ENCODE assay signal across 22 cellular contexts in genomic region chr5:61004448-61004847, GRCh38.
"Had no signal": no experiment of that assay in that cellular context is flagged by ENCODE, and none has a peak within 500 bp of the region (broad histone marks: within the 10 kb centered on the region; RNA-seq: fewer than 3 reads in every experiment).

No MANE protein-coding gene starts in this region.

- H3K4me2 ChIP-seq: neural progenitor cell had no signal

- H3K27ac ChIP-seq: foreskin keratinocyte, neural progenitor cell, pancreas, suprapubic skin, tibial nerve, upper lobe of right lung, vagina had no signal

- ATAC-seq: esophagus mucosa; foreskin keratinocyte; left colon; left ventricle myocardium superior; natural killer cell treated with Interleukin-12 subunit alpha and Interleukin-12 subunit beta and Interleukin-15 and Interleukin-18, amount 100 ng/mL, for 72 hours; pancreas; right cardiac atrium; upper lobe of right lung had no signal

- H3K9ac ChIP-seq: neural progenitor cell had no signal

- H3K4me3 ChIP-seq: lung, neural progenitor cell, pancreas, suprapubic skin, tibial nerve, upper lobe of right lung, vagina had no signal

- H3K4me1 ChIP-seq: neural progenitor cell, suprapubic skin, tibial nerve, upper lobe of right lung, vagina had no signal

- H3K27me3 ChIP-seq: foreskin keratinocyte, neural progenitor cell, pancreas, suprapubic skin, tibial nerve, upper lobe of right lung, vagina had no signal

- H2AFZ ChIP-seq: neural progenitor cell had no signal

- H3K9me3 ChIP-seq: pancreas, suprapubic skin, tibial nerve, upper lobe of right lung, vagina had no signal

- DNase-seq: cortex of kidney; effector memory CD4-positive, alpha-beta T cell; foreskin keratinocyte; immature natural killer cell; left colon; left ventricle myocardium superior; mesenchymal stem cell; midbrain; occipital lobe; pancreas; right cardiac atrium; small intestine; stimulated activated CD4-positive, alpha-beta T cell treated with anti-CD3 and anti-CD28 coated beads, Interleukin-12 subunit alpha, Interleukin-12 subunit beta, amount 100 ng/mL, for 4 hours; stimulated activated naive CD4-positive, alpha-beta T cell; upper lobe of right lung had no signal

- H3K36me3 ChIP-seq: neural progenitor cell, pancreas, suprapubic skin, tibial nerve, upper lobe of right lung, vagina had no signal
